13 cellular contexts compared by ENCODE assay signal in genomic region chr6:133991096-133991593, GRCh38. TPM values are rescaled to one million over a fixed set of nuclear protein-coding genes. Genes with fewer than 3 reads are reported as not detected.
DNase-seq lines count a peak whose midpoint lies in the region; ATAC-seq lines count a peak whose summit lies in the region.
"Had no signal": no experiment of that assay in that cellular context is flagged by ENCODE, and none has a peak within 500 bp of the region (broad histone marks: within the 10 kb centered on the region; RNA-seq: fewer than 3 reads in every experiment).

No MANE protein-coding gene starts in this region.

- CTCF ChIA-PET in activated CD8-positive, alpha-beta memory T cell treated with anti-CD3 and anti-CD28 coated beads, Interleukin-2, amount 10 ng/mL, durations not matched to agents 7 days and 5 days (lab: Charles Lee) = interaction anchor here (0.8 to 1.6 kb wide), 6 partner anchors 9 to 106 kb away, joined by 3 to 5 read pairs (median 4); no protein-coding TSS in a partner anchor

- no peak overlapping the region for H3K27ac Mint-ChIP-seq in activated CD8-positive, alpha-beta memory T cell treated with anti-CD3 and anti-CD28 coated beads, Interleukin-2, amount 10 ng/mL, durations not matched to agents 7 days and 5 days
- H3K27ac Mint-ChIP-seq: activated CD4-positive, alpha-beta memory T cell treated with anti-CD3 and anti-CD28 coated beads for 36 hours had no signal

- ATAC-seq in GM21723 (IDR thresholded peaks at IDR 0.05; ENCODE audit: unreplicated experiment) (peak; percentile 58), GM19397 (IDR thresholded peaks at IDR 0.05; ENCODE audit: unreplicated experiment) (no peak)
- ATAC-seq in activated CD8-positive, alpha-beta memory T cell treated with anti-CD3 and anti-CD28 coated beads, Interleukin-2, amount 10 ng/mL, durations not matched to agents 7 days and 5 days = no peak

- no peaks in the 10 kb centered on the region for H3K27me3 Mint-ChIP-seq in activated CD8-positive, alpha-beta memory T cell treated with anti-CD3 and anti-CD28 coated beads, Interleukin-2, amount 10 ng/mL, durations not matched to agents 7 days and 5 days
- H3K27me3 Mint-ChIP-seq: activated CD4-positive, alpha-beta memory T cell treated with anti-CD3 and anti-CD28 coated beads for 36 hours had no signal

- H3K9me3 Mint-ChIP-seq in activated CD8-positive, alpha-beta memory T cell treated with anti-CD3 and anti-CD28 coated beads, Interleukin-2, amount 10 ng/mL, durations not matched to agents 7 days and 5 days (ENCODE audit: low read depth) = no peaks in the 10 kb centered on the region
- H3K9me3 Mint-ChIP-seq: activated CD4-positive, alpha-beta memory T cell treated with anti-CD3 and anti-CD28 coated beads for 36 hours had no signal

- H3K4me1 Mint-ChIP-seq in activated CD8-positive, alpha-beta memory T cell treated with anti-CD3 and anti-CD28 coated beads, Interleukin-2, amount 10 ng/mL, durations not matched to agents 7 days and 5 days = peaks cover 7% of the 10 kb centered on the region

- no peak overlapping the region for H3K4me3 Mint-ChIP-seq in activated CD8-positive, alpha-beta memory T cell treated with anti-CD3 and anti-CD28 coated beads, Interleukin-2, amount 10 ng/mL, durations not matched to agents 7 days and 5 days
- H3K4me3 Mint-ChIP-seq: activated CD4-positive, alpha-beta memory T cell treated with anti-CD3 and anti-CD28 coated beads for 36 hours had no signal

- peaks cover 5% of the 10 kb centered on the region for H3K36me3 Mint-ChIP-seq in activated CD8-positive, alpha-beta memory T cell treated with anti-CD3 and anti-CD28 coated beads, Interleukin-2, amount 10 ng/mL, durations not matched to agents 7 days and 5 days

- DNase-seq in A172 (ENCODE audit: low spot score) (peak; percentile 60), T1000 (lab: John Stamatoyannopoulos, UW) (peak; percentile 38), glomerular visceral epithelial cell (ENCODE audit: extremely low spot score) (peak; percentile 53), hippocampal formation (lab: John Stamatoyannopoulos, UW) (no peak)
- no peak for DNase-seq in activated CD8-positive, alpha-beta memory T cell treated with anti-CD3 and anti-CD28 coated beads, Interleukin-2, amount 10 ng/mL, durations not matched to agents 7 days and 5 days
- DNase-seq in stimulated activated CD4-positive, alpha-beta T cell treated with anti-CD3 and anti-CD28 coated beads, Interleukin-4, amount 100 ng/mL, for 24 hours = no peak
- DNase-seq: activated CD4-positive, alpha-beta memory T cell treated with anti-CD3 and anti-CD28 coated beads for 36 hours; caudate nucleus; OCI-M1; retina; stimulated activated naive CD4-positive, alpha-beta T cell treated with Interleukin-2 at 50 U/mL for 16 hours had no signal

RNA-seq across cellular contexts. Expression of gene TBPL1, which starts 38.1 kb away (rescaled TPM):
- total RNA-seq in A172 (2014; rRNA removed; shearing (Covaris generic)) = 31.1 and 32.3 TPM in 2 replicates
- 10 to 100 TPM; 30.7 to 33.9 TPM for total RNA-seq in activated CD8-positive, alpha-beta memory T cell treated with anti-CD3 and anti-CD28 coated beads, Interleukin-2, amount 10 ng/mL, durations not matched to agents 7 days and 5 days

Comparison
In these comparisons a context has a peak if more than half of its experiments do, and no peak if none do; other contexts are left out.
1. DNase-seq: peak in A172 (single experiment), T1000 (single experiment) and glomerular visceral epithelial cell (single experiment); none in activated CD8-positive, alpha-beta memory T cell treated with anti-CD3 and anti-CD28 coated beads, Interleukin-2, amount 10 ng/mL, durations not matched to agents 7 days and 5 days (single experiment), hippocampal formation (0 of 2) and stimulated activated CD4-positive, alpha-beta T cell treated with anti-CD3 and anti-CD28 coated beads, Interleukin-4, amount 100 ng/mL, for 24 hours (single experiment).